In genomic region chr12:50926415-50926814, GRCh38 we compare ENCODE assay signal across 10 cellular contexts. TPM values are rescaled to one million over a fixed set of nuclear protein-coding genes. Genes with fewer than 3 reads are reported as not detected.
DNase-seq lines count a peak whose midpoint lies in the region; ATAC-seq and TF ChIP-seq lines count a peak whose summit lies in the region.
"Had no signal": no experiment of that assay in that cellular context is flagged by ENCODE, and none has a peak within 500 bp of the region (broad histone marks: within the 10 kb centered on the region; RNA-seq: fewer than 3 reads in every experiment).

No MANE protein-coding gene starts in this region.

- intact Hi-C loops in Caco-2 (cut with micrococcal nuclease; ENCODE audit: unreplicated experiment) = no loop called here

- H3K27ac Mint-ChIP-seq in stimulated activated effector memory CD8-positive, alpha-beta T cell treated with anti-CD3 and anti-CD28 coated beads, Interleukin-12 subunit alpha, Interleukin-12 subunit beta, amount 100 ng/mL, for 72 hours = no peak overlapping the region
- H3K27ac Mint-ChIP-seq in Caco-2 (ENCODE audit: unreplicated experiment) = no peak overlapping the region

- DNase-seq in HAP-1 (ENCODE audit: low spot score in 2 of 2) (no peak), Caco-2 (no peak), hippocampal formation (lab: John Stamatoyannopoulos, UW) (no peak), NCI-H526 treated with DMSO at 0.1 percent for 48 hours (lab: John Stamatoyannopoulos, UW) (no peak)
- no peak for DNase-seq in stimulated activated effector memory CD8-positive, alpha-beta T cell treated with anti-CD3 and anti-CD28 coated beads, Interleukin-12 subunit alpha, Interleukin-12 subunit beta, amount 100 ng/mL, for 72 hours (ENCODE audit: low spot score in 2 of 2)
- DNase-seq: NCI-H2081 treated with DMSO at 0.1 percent for 48 hours had no signal

- H3K36me3 ChIP-seq in HAP-1 (replicated peaks) (no peaks in the 10 kb centered on the region), Caco-2 (ENCODE audit: control insufficient read depth, insufficient read depth, low read length) (no peaks in the 10 kb centered on the region)

- POLR2A ChIA-PET in Caco-2 (lab: Charles Lee) = no interaction called here

- TF ChIP-seq CTCF in Caco-2 (IDR thresholded peaks at IDR 0.05; ENCODE audit: insufficient read depth in 1 of 2, low read depth in 1 of 2, low read length in 1 of 2, severe bottlenecking in 1 of 2, unreplicated experiment in 1 of 2) = no peak

- no peak for ATAC-seq in stimulated activated effector memory CD8-positive, alpha-beta T cell treated with anti-CD3 and anti-CD28 coated beads, Interleukin-12 subunit alpha, Interleukin-12 subunit beta, amount 100 ng/mL, for 72 hours
- no peak for ATAC-seq in HG03095 (IDR thresholded peaks at IDR 0.05; ENCODE audit: unreplicated experiment)

- H3K4me3 ChIP-seq in HAP-1 = peak overlapping the region; percentile 36
- no peak overlapping the region for H3K4me3 ChIP-seq in Caco-2 (ENCODE audit: low read depth, low read length)

- CTCF ChIA-PET in Caco-2 (lab: Charles Lee) = no interaction called here

- in situ Hi-C loops in HAP-1 (cut with MboI; ENCODE audit: low sequenced_read_pairs) = no loop called here

- no peaks in the 10 kb centered on the region for H3K27me3 Mint-ChIP-seq in Caco-2 (ENCODE audit: insufficient read depth, unreplicated experiment)

- H3K9me3 ChIP-seq in HAP-1 (no peaks in the 10 kb centered on the region), Caco-2 (no peaks in the 10 kb centered on the region)

- no peaks in the 10 kb centered on the region for H3K27me3 ChIP-seq in HAP-1 (ENCODE audit: low read depth)
- no peaks in the 10 kb centered on the region for H3K27me3 ChIP-seq in layer of hippocampus (ENCODE audit: control insufficient read depth, insufficient read depth, low read length)
- no peaks in the 10 kb centered on the region for H3K27me3 ChIP-seq in Caco-2 (replicated peaks; ENCODE audit: control insufficient read depth, insufficient read depth, low read length)

- BruUV-seq in Caco-2 (replicated peaks; lab: Mats Ljungman, UMichigan) = no TSS peak

- H3K27ac ChIP-seq in angular gyrus (ENCODE audit: low read depth, low read length) (peak overlapping the region; percentile 49), layer of hippocampus (ENCODE audit: low read depth, low read length) (peak overlapping the region; percentile 62)

- no peaks in the 10 kb centered on the region for H3K36me3 Mint-ChIP-seq in stimulated activated effector memory CD8-positive, alpha-beta T cell treated with anti-CD3 and anti-CD28 coated beads, Interleukin-12 subunit alpha, Interleukin-12 subunit beta, amount 100 ng/mL, for 72 hours
- no peaks in the 10 kb centered on the region for H3K36me3 Mint-ChIP-seq in Caco-2 (ENCODE audit: insufficient read depth, unreplicated experiment)

- peaks cover 28% of the 10 kb centered on the region for H3K4me1 Mint-ChIP-seq in stimulated activated effector memory CD8-positive, alpha-beta T cell treated with anti-CD3 and anti-CD28 coated beads, Interleukin-12 subunit alpha, Interleukin-12 subunit beta, amount 100 ng/mL, for 72 hours
- H3K4me1 Mint-ChIP-seq in Caco-2 (ENCODE audit: low read depth, unreplicated experiment) = peaks cover 28% of the 10 kb centered on the region

- no peaks in the 10 kb centered on the region for H3K9me3 Mint-ChIP-seq in stimulated activated effector memory CD8-positive, alpha-beta T cell treated with anti-CD3 and anti-CD28 coated beads, Interleukin-12 subunit alpha, Interleukin-12 subunit beta, amount 100 ng/mL, for 72 hours
- H3K9me3 Mint-ChIP-seq in Caco-2 (ENCODE audit: unreplicated experiment) = no peaks in the 10 kb centered on the region

- peak overlapping the region; percentile 75 for H3K4me3 Mint-ChIP-seq in stimulated activated effector memory CD8-positive, alpha-beta T cell treated with anti-CD3 and anti-CD28 coated beads, Interleukin-12 subunit alpha, Interleukin-12 subunit beta, amount 100 ng/mL, for 72 hours
- no peak overlapping the region for H3K4me3 Mint-ChIP-seq in Caco-2 (ENCODE audit: unreplicated experiment)

- peaks cover 41% of the 10 kb centered on the region for H3K4me1 ChIP-seq in HAP-1
- H3K4me1 ChIP-seq in Caco-2 = peaks cover 16% of the 10 kb centered on the region

RNA-seq across cellular contexts. Expression of gene HIGD1C, which starts 25.9 kb away (rescaled TPM):
- not detected in 2 replicates for total RNA-seq in Caco-2 (2022)
- total RNA-seq: activated CD8-positive, alpha-beta memory T cell treated with anti-CD3 and anti-CD28 coated beads for 36 hours had no signal
